17 cellular contexts compared by ENCODE assay signal in the genomic region with DNA sequence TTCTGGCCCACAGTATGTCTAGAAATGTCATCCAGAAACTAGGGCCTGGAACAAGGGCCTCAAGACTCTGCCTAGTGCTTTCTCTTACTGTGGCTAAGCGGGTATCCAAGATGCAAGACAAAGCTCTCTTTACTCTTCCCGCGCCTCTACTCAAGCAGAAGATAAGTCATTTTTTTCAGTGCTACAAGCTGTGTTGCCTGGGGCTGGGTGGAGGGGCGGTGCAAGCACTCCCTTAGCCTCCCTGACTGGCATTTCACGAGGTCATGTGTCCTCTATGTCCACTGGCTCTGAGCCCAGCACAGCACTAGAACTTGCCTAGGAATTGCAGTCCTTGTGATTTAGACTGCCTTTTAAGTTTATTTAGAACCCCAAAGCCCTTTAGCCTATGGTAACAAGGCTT.
DNase-seq lines count a peak whose midpoint lies in the region.
"Had no signal": no experiment of that assay in that cellular context is flagged by ENCODE, and none has a peak within 500 bp of the region (broad histone marks: within the 10 kb centered on the region; RNA-seq: fewer than 3 reads in every experiment).

No MANE protein-coding gene starts in this region.

- DNase-seq in Ammon's horn (ENCODE audit: low spot score) (peak; percentile 34), M059J (ENCODE audit: low read depth) (peak; percentile 26), epithelial cell of prostate (ENCODE audit: low read depth, low spot score) (peak; percentile 2), medulla oblongata (ENCODE audit: extremely low spot score) (peak; percentile 74), NCI-H524 (lab: John Stamatoyannopoulos, UW) (no peak), GM19240 (ENCODE audit: insufficient read length, low spot score) (no peak), HPDE6-E6E7 (ENCODE audit: extremely low spot score) (no peak), NCI-H526 treated with DMSO at 0.1 percent for 48 hours (lab: John Stamatoyannopoulos, UW) (no peak)
- DNase-seq: body of pancreas; CD8-positive, alpha-beta T cell; DMS79 treated with DMSO at 0.1 percent for 48 hours; hippocampal formation; kidney glomerular epithelial cell; NCI-H1694 treated with DMSO at 0.1 percent for 48 hours; NCI-H524 treated with DMSO at 0.1 percent for 48 hours; retina; T-helper 9 cell had no signal

- H3K27ac ChIP-seq in epithelial cell of prostate, result no peak overlapping the region
- H3K27ac ChIP-seq: body of pancreas had no signal

Comparison
In these comparisons a context has a peak if more than half of its experiments do, and no peak if none do; other contexts are left out.
1. DNase-seq: peak in Ammon's horn (single experiment), M059J (single experiment), epithelial cell of prostate (single experiment) and medulla oblongata (single experiment); none in NCI-H524 (0 of 2), GM19240 (single experiment), HPDE6-E6E7 (single experiment) and NCI-H526 treated with DMSO at 0.1 percent for 48 hours (single experiment).